8 cellular contexts compared by ENCODE assay signal in the genomic region with DNA sequence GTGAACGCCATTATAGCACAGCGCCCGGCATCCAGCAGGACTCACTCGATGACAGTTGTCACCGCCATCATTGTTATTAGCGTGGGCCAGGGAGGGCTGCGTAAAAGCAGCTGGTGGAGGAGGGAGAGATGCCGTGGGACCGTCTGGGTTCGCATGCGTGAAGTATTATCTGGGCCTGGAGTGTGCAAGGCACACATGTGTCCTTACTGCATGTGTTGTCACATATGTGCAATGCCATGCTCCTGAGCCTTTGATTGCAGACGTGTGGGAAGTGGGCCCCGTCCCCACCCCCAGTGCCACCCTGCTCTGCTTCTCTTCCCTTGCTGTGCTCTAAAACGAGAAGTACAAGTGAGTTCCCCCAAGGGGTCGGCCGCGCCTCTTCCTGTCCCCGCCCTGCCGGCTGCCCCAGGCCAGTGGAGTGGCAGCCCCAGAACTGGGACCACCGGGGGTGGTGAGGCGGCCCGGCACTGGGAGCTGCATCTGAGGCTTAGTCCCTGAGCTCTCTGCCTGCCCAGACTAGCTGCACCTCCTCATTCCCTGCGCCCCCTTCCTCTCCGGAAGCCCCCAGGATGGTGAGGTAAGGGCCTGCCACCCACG. TPM values are rescaled to one million over a fixed set of nuclear protein-coding genes. Genes with fewer than 3 reads are reported as not detected.
DNase-seq lines count a peak whose midpoint lies in the region; ATAC-seq and TF ChIP-seq lines count a peak whose summit lies in the region.

A gene (plus strand): TSS at position 413 of the 597 bp plus-strand sequence. CDS start 157 bp downstream, at position 570.

- H4K91ac ChIP-seq in IMR-90 (ENCODE audit: insufficient read depth, low read depth, low read length) = no peak within 1 kb of the TSS

- POLR2A ChIA-PET in CD4-positive, alpha-beta memory T cell (lab: Charles Lee; ENCODE audit: partially characterized antibody) = interaction anchor here (0.8 to 22.1 kb wide), 12 partner anchors 7 to 262 kb away, joined by 4 to 1807 read pairs (median 9); a partner anchor contains a TSS
- POLR2A ChIA-PET in IMR-90 (lab: Charles Lee; ENCODE audit: unreplicated experiment) = no interaction called here

- H4K8ac ChIP-seq in IMR-90 (ENCODE audit: low read depth in 2 of 2, low read length in 2 of 2) = no peak within 1 kb of the TSS

- no peak within 1 kb of the TSS for H3K14ac ChIP-seq in IMR-90 (replicated peaks; ENCODE audit: low read depth, low read length)

- H2BK5ac ChIP-seq in IMR-90 (ENCODE audit: low read depth, low read length, poor library complexity, severe bottlenecking) = no peak within 1 kb of the TSS

- no peaks in the 10 kb centered on the region for H3K9me3 ChIP-seq in CD4-positive, alpha-beta memory T cell (ENCODE audit: control insufficient read depth in 1 of 2, low read length in 2 of 2)
- no peaks in the 10 kb centered on the region for H3K9me3 ChIP-seq in IMR-90 (ENCODE audit: control insufficient read depth, insufficient read depth, low read length)

- no peak for ATAC-seq in IMR-90 (ENCODE audit: low read depth)
- ATAC-seq in activated CD8-positive, alpha-beta memory T cell treated with anti-CD3 and anti-CD28 coated beads, Interleukin-2, amount 10 ng/mL, durations not matched to agents 7 days and 5 days = peak; percentile 32
- ATAC-seq in left cardiac atrium = peak; percentile 22 to 27
- no peak for ATAC-seq in GM21576 (IDR thresholded peaks at IDR 0.05; ENCODE audit: unreplicated experiment)
- ATAC-seq in HG02798 (IDR thresholded peaks at IDR 0.05; ENCODE audit: poor library complexity, unreplicated experiment) = no peak
- no peak for ATAC-seq in HG03571 (IDR thresholded peaks at IDR 0.05; ENCODE audit: unreplicated experiment)

- no peak within 1 kb of the TSS for H3K56ac ChIP-seq in IMR-90 (ENCODE audit: extremely low read depth, insufficient read depth, low read length)

- no peak within 1 kb of the TSS for H3K18ac ChIP-seq in IMR-90 (ENCODE audit: low read depth, low read length)

- H2AK9ac ChIP-seq in IMR-90 (replicated peaks; ENCODE audit: low read depth, low read length, poor library complexity) = peak within 1 kb of the TSS; percentile 55

- H3K4ac ChIP-seq in IMR-90 (ENCODE audit: low read depth, low read length) = no peak within 1 kb of the TSS

- no peak within 1 kb of the TSS for H2BK20ac ChIP-seq in IMR-90 (ENCODE audit: low read depth, low read length)

- H3K79me1 ChIP-seq in IMR-90 (ENCODE audit: low read depth in 1 of 2, low read length in 2 of 2) = no peaks in the 10 kb centered on the region; a peak in 1 of 4 replicates

- DNase-seq in CD4-positive, alpha-beta memory T cell = peak; percentile 50 to 65 (median 54)
- DNase-seq in IMR-90 (no peak), left cardiac atrium (peak; percentile 57)
- peak; percentile 85 for DNase-seq in activated CD8-positive, alpha-beta memory T cell treated with anti-CD3 and anti-CD28 coated beads, Interleukin-2, amount 10 ng/mL, durations not matched to agents 7 days and 5 days
- peak; percentile 55 for DNase-seq in stimulated activated CD4-positive, alpha-beta T cell treated with anti-CD3 and anti-CD28 coated beads, Interleukin-1b, Interleukin-23, amount 100 ng/mL, for 48 hours

- H3K4me3 ChIP-seq in CD4-positive, alpha-beta memory T cell (ENCODE audit: low read length in 2 of 2) = peak within 1 kb of the TSS; percentile 81 to 82
- no peak within 1 kb of the TSS for H3K4me3 ChIP-seq in IMR-90 (ENCODE audit: insufficient read depth, low read depth, low read length)

- CTCF ChIA-PET in CD4-positive, alpha-beta memory T cell (lab: Charles Lee; ENCODE audit: partially characterized antibody) = interaction anchor here (2.0 to 18.5 kb wide), 3 partner anchors 9 to 78 kb away, joined by 8 to 774 read pairs (median 9); a partner anchor contains a TSS
- CTCF ChIA-PET in IMR-90 (lab: Yijun Ruan, JAX) = no interaction called here
- CTCF ChIA-PET in activated CD8-positive, alpha-beta memory T cell treated with anti-CD3 and anti-CD28 coated beads, Interleukin-2, amount 10 ng/mL, durations not matched to agents 7 days and 5 days (lab: Charles Lee) = interaction anchor here (0.8 to 17.6 kb wide), 11 partner anchors 9 to 157 kb away, joined by 3 to 709 read pairs (median 7); a partner anchor contains a TSS

- H3K23ac ChIP-seq in IMR-90 (ENCODE audit: low read depth, low read length) = no peak within 1 kb of the TSS

- no TSS peak for BruUV-seq in IMR-90 (replicated peaks; lab: Mats Ljungman, UMichigan)

- no peak within 1 kb of the TSS for H4K5ac ChIP-seq in IMR-90 (ENCODE audit: low read depth, low read length)

- dilution Hi-C loops in IMR-90 (cut with HindIII; ENCODE audit: low sequenced_read_pairs, unreplicated experiment) = no loop called here

- no peaks in the 10 kb centered on the region for H3K27me3 ChIP-seq in CD4-positive, alpha-beta memory T cell (ENCODE audit: insufficient read depth, low read length)
- H3K27me3 ChIP-seq in IMR-90 (ENCODE audit: control insufficient read depth, insufficient read depth, low read length) = no peaks in the 10 kb centered on the region

- H2AFZ ChIP-seq in IMR-90 (replicated peaks; ENCODE audit: low read length, poor library complexity) = peak within 1 kb of the TSS; percentile 72

- in situ Hi-C loops in IMR-90 (cut with MboI; ENCODE audit: low sequenced_read_pairs) = no loop called here

- peaks cover 54 to 97% (median 63%) of the 10 kb centered on the region in 4 donors for H3K4me1 Mint-ChIP-seq in CD4-positive, alpha-beta memory T cell
- peaks cover 76% of the 10 kb centered on the region for H3K4me1 Mint-ChIP-seq in activated CD8-positive, alpha-beta memory T cell treated with anti-CD3 and anti-CD28 coated beads, Interleukin-2, amount 10 ng/mL, durations not matched to agents 7 days and 5 days

- no peak for TF ChIP-seq RAD21 in IMR-90 (IDR thresholded peaks at IDR 0.05; ENCODE audit: low read length)

- no peaks in the 10 kb centered on the region for H3K9me1 ChIP-seq in IMR-90 (ENCODE audit: insufficient read depth, low read length)

- H4K20me1 ChIP-seq in IMR-90 (ENCODE audit: insufficient read depth, low read length) = no peaks in the 10 kb centered on the region

- H2AK5ac ChIP-seq in IMR-90 (ENCODE audit: low read depth, low read length) = no peak within 1 kb of the TSS

- no peak within 1 kb of the TSS for H3K9ac ChIP-seq in IMR-90 (ENCODE audit: low read depth, low read length)

- peak within 1 kb of the TSS; percentile 96 for H3K27ac ChIP-seq in CD4-positive, alpha-beta memory T cell (ENCODE audit: low read depth, low read length)
- H3K27ac ChIP-seq in IMR-90 (ENCODE audit: insufficient read depth, low read length) = no peak within 1 kb of the TSS

- peaks cover 0 to 3% of the 10 kb centered on the region in 2 donors for H3K27me3 Mint-ChIP-seq in CD4-positive, alpha-beta memory T cell
- no peaks in the 10 kb centered on the region for H3K27me3 Mint-ChIP-seq in activated CD8-positive, alpha-beta memory T cell treated with anti-CD3 and anti-CD28 coated beads, Interleukin-2, amount 10 ng/mL, durations not matched to agents 7 days and 5 days

- H3K27ac Mint-ChIP-seq in CD4-positive, alpha-beta memory T cell = peak within 1 kb of the TSS; percentile 89 to 99 (median 96)
- H3K27ac Mint-ChIP-seq in activated CD8-positive, alpha-beta memory T cell treated with anti-CD3 and anti-CD28 coated beads, Interleukin-2, amount 10 ng/mL, durations not matched to agents 7 days and 5 days = peak within 1 kb of the TSS; percentile 96

- H3K4me3 Mint-ChIP-seq in CD4-positive, alpha-beta memory T cell = peak within 1 kb of the TSS; percentile 94 to 100 (median 98)
- H3K4me3 Mint-ChIP-seq in activated CD8-positive, alpha-beta memory T cell treated with anti-CD3 and anti-CD28 coated beads, Interleukin-2, amount 10 ng/mL, durations not matched to agents 7 days and 5 days = peak within 1 kb of the TSS; percentile 93

- peaks cover 14% of the 10 kb centered on the region for H3K36me3 ChIP-seq in CD4-positive, alpha-beta memory T cell (ENCODE audit: insufficient read depth, low read length)
- no peaks in the 10 kb centered on the region for H3K36me3 ChIP-seq in IMR-90 (ENCODE audit: control insufficient read depth, insufficient read depth, low read length)

- no peak for TF ChIP-seq CTCF in IMR-90 (conservative IDR thresholded peaks at IDR 0.05; ENCODE audit: low read depth, low read length)

- H2BK15ac ChIP-seq in IMR-90 (ENCODE audit: low read depth, low read length) = no peak within 1 kb of the TSS

- TF ChIP-seq POLR2A in IMR-90 (IDR thresholded peaks at IDR 0.05; ENCODE audit: low read depth, low read length) = no peak

- peaks cover 12 to 47% of the 10 kb centered on the region in 2 donors for H3K36me3 Mint-ChIP-seq in CD4-positive, alpha-beta memory T cell
- peaks cover 37% of the 10 kb centered on the region for H3K36me3 Mint-ChIP-seq in activated CD8-positive, alpha-beta memory T cell treated with anti-CD3 and anti-CD28 coated beads, Interleukin-2, amount 10 ng/mL, durations not matched to agents 7 days and 5 days

- WGBS in IMR-90 (ENCODE audit: extremely low coverage in 2 of 2, insufficient read length in 1 of 2), 2 experiments = 79% methylated on average over 14 of the region's 25 CpGs; no CpG with 5 or more reads in 1 of the 2 experiments

- intact Hi-C loops in CD4-positive, alpha-beta memory T cell (cut with micrococcal nuclease) = no loop called here
- intact Hi-C loops in IMR-90 (cut with micrococcal nuclease) = no loop called here
- intact Hi-C loops in left cardiac atrium (cut with DNase I) = no loop called here

- H3K4me1 ChIP-seq in CD4-positive, alpha-beta memory T cell (ENCODE audit: insufficient read depth, low read length) = peaks cover 81% of the 10 kb centered on the region
- 0 out of 2 replicates have a peak, but pooled peaks cover 2% of the 10 kb centered on the region for H3K4me1 ChIP-seq in IMR-90 (ENCODE audit: control insufficient read depth, insufficient read depth, low read length)

- no peak within 1 kb of the TSS for H3K4me2 ChIP-seq in IMR-90 (ENCODE audit: low read depth, low read length)

- no peak within 1 kb of the TSS for H2BK120ac ChIP-seq in IMR-90 (ENCODE audit: low read depth, low read length)

- H3K9me3 Mint-ChIP-seq in CD4-positive, alpha-beta memory T cell = peaks cover 0 to 3% (median 0%) of the 10 kb centered on the region in 8 donors
- H3K9me3 Mint-ChIP-seq in activated CD8-positive, alpha-beta memory T cell treated with anti-CD3 and anti-CD28 coated beads, Interleukin-2, amount 10 ng/mL, durations not matched to agents 7 days and 5 days (ENCODE audit: low read depth) = no peaks in the 10 kb centered on the region

RNA-seq across cellular contexts. Expression of the gene that starts here (rescaled TPM):
- 100 to 1,000 TPM; 189 to 199 TPM for total RNA-seq in CD4-positive, alpha-beta memory T cell
- 100 to 1,000 TPM; 126 to 325 TPM for polyA plus RNA-seq in CD4-positive, alpha-beta memory T cell
- total RNA-seq in IMR-90 (2012; rRNA removed) = under 0.01 TPM in 1 of 2 replicates, not detected in the other
- 0.14 TPM in 1 of 2 replicates, not detected in the other for polyA plus RNA-seq in IMR-90 (2012; rRNA removed)
- polyA plus RNA-seq in IMR-90 (2012; cell fraction: cytosol; rRNA removed) = 0.08 TPM in 1 of 2 replicates, not detected in the other
- polyA plus RNA-seq in IMR-90 (2012; cell fraction: nucleus; rRNA removed; ENCODE audit: low replicate concordance) = 0.66 and 0.67 TPM in 2 replicates
- 100 to 1,000 TPM; 283 to 367 TPM for total RNA-seq in activated CD8-positive, alpha-beta memory T cell treated with anti-CD3 and anti-CD28 coated beads, Interleukin-2, amount 10 ng/mL, durations not matched to agents 7 days and 5 days
- 10 to 100 TPM; 13.0 to 18.9 TPM for total RNA-seq in left cardiac atrium

Comparison
In these comparisons a context has a peak if more than half of its experiments do, and no peak if none do; other contexts are left out.
1. RNA of the gene that starts here (total RNA-seq): 283 to 367 TPM in activated CD8-positive, alpha-beta memory T cell treated with anti-CD3 and anti-CD28 coated beads, Interleukin-2, amount 10 ng/mL, durations not matched to agents 7 days and 5 days, 189 to 199 TPM in CD4-positive, alpha-beta memory T cell and 13.0 to 18.9 TPM in left cardiac atrium; under 0.01 TPM in IMR-90; every median in the first group is over 10 times any median in the second.
2. RNA of the gene that starts here (total RNA-seq): 283 to 367 TPM in activated CD8-positive, alpha-beta memory T cell treated with anti-CD3 and anti-CD28 coated beads, Interleukin-2, amount 10 ng/mL, durations not matched to agents 7 days and 5 days and 189 to 199 TPM in CD4-positive, alpha-beta memory T cell; 13.0 to 18.9 TPM in left cardiac atrium; every median in the first group is over 4 times any median in the second.
3. RNA of the gene that starts here (polyA plus RNA-seq): 126 to 325 TPM in CD4-positive, alpha-beta memory T cell; 0.08 to 0.67 TPM in IMR-90; every median in the first group is over 10 times any median in the second.
4. ATAC-seq: peak in activated CD8-positive, alpha-beta memory T cell treated with anti-CD3 and anti-CD28 coated beads, Interleukin-2, amount 10 ng/mL, durations not matched to agents 7 days and 5 days (single experiment) and left cardiac atrium (2 of 2); none in IMR-90 (single experiment), GM21576 (single experiment), HG02798 (single experiment) and HG03571 (single experiment).